In genomic region chr6:39901670-39902069, GRCh38 we compare ENCODE assay signal across 19 cellular contexts. TPM values are rescaled to one million over a fixed set of nuclear protein-coding genes. Genes with fewer than 3 reads are reported as not detected.
DNase-seq lines count a peak whose midpoint lies in the region; ATAC-seq and TF ChIP-seq lines count a peak whose summit lies in the region.
"Had no signal": no experiment of that assay in that cellular context is flagged by ENCODE, and none has a peak within 500 bp of the region (broad histone marks: within the 10 kb centered on the region; RNA-seq: fewer than 3 reads in every experiment).

No MANE protein-coding gene starts in this region.

- no peaks in the 10 kb centered on the region for H3K9me3 Mint-ChIP-seq in neural crest cell

- peaks cover 0 to 8% (median 3%) of the 10 kb centered on the region in 4 donors for H3K4me1 ChIP-seq in tibial artery
- no peaks in the 10 kb centered on the region for H3K4me1 ChIP-seq in Peyer's patch
- H3K4me1 ChIP-seq: BLaER1 treated with 17β-estradiol and CSF1 and Interleukin-3, amounts not matched to agents 10 nM and 100 nM had no signal

- no peaks in the 10 kb centered on the region for H3K27me3 Mint-ChIP-seq in neural crest cell (ENCODE audit: low read depth)

- H3K9me3 ChIP-seq in tibial artery: no peaks in the 10 kb centered on the region
- H3K9me3 ChIP-seq in Peyer's patch: no peaks in the 10 kb centered on the region
- H3K9me3 ChIP-seq: BLaER1 treated with 17β-estradiol and CSF1 and Interleukin-3, amounts not matched to agents 10 nM and 100 nM had no signal

- H3K4me3 ChIP-seq in tibial artery: no peak overlapping the region
- H3K4me3 ChIP-seq in Peyer's patch: no peak overlapping the region
- H3K4me3 ChIP-seq: BLaER1 treated with 17β-estradiol and CSF1 and Interleukin-3, amounts not matched to agents 10 nM and 100 nM; PC-9 had no signal

- TF ChIP-seq POLR2A in Peyer's patch (IDR thresholded peaks at IDR 0.05): no peak

- H3K36me3 ChIP-seq in tibial artery (peaks cover 62 to 87% (median 73%) of the 10 kb centered on the region in 3 donors), Peyer's patch (peaks cover 0 to 22% (median 0%) of the 10 kb centered on the region in 3 donors)
- H3K36me3 ChIP-seq: BLaER1 treated with 17β-estradiol and CSF1 and Interleukin-3, amounts not matched to agents 10 nM and 100 nM had no signal

- H3K4me3 Mint-ChIP-seq in neural crest cell: no peak overlapping the region

- intact Hi-C loops in Right ventricle myocardium inferior (cut with DNase I) (no loop called here), left ventricle myocardium superior (cut with micrococcal nuclease) (no loop called here), tibial artery (cut with DNase I; ENCODE audit: low total_unique reads) (loop anchor here (10.0 kb wide), 1 partner anchor 403 kb away; no protein-coding TSS in a partner anchor)

- peak; percentile 6 for ATAC-seq in Right ventricle myocardium inferior
- no peak for ATAC-seq in left ventricle myocardium superior
- ATAC-seq in esophagus mucosa: no peak

- DNase-seq in Right ventricle myocardium inferior (ENCODE audit: missing footprints) (no peak), left ventricle myocardium superior (no peak), left kidney (ENCODE audit: low read depth, low spot score) (peak; percentile 43), neural crest cell (ENCODE audit: low read depth, low spot score) (no peak), tibial artery (peak in 1 of 2 donors; percentile 61), Peyer's patch (no peak), germinal center (ENCODE audit: low spot score) (no peak)
- DNase-seq: 8988T; DMS 273 treated with DMSO at 0.1 percent for 48 hours; Karpas-422; MM.1S; NCI-H1105; NCI-H1694 treated with DMSO at 0.1 percent for 48 hours; NCI-H345; NCI-H526 treated with DMSO at 0.1 percent for 48 hours; NK-92 treated with Interleukin-12 subunit alpha and Interleukin-12 subunit beta, amount 100 ng/mL, for 24 hours; PC-9 had no signal

- peak overlapping the region; percentile 57 for H3K27ac Mint-ChIP-seq in neural crest cell (ENCODE audit: unreplicated experiment)

- TF ChIP-seq CTCF in neural crest cell (conservative IDR thresholded peaks at IDR 0.05) (no peak), tibial artery (IDR thresholded peaks at IDR 0.05) (no peak), Peyer's patch (IDR thresholded peaks at IDR 0.05) (no peak)

- peak overlapping the region; percentile 28 to 29 for H3K27ac ChIP-seq in tibial artery
- no peak overlapping the region for H3K27ac ChIP-seq in Peyer's patch
- H3K27ac ChIP-seq: BLaER1 treated with 17β-estradiol and CSF1 and Interleukin-3, amounts not matched to agents 10 nM and 100 nM; PC-9 had no signal

- peaks cover 18% of the 10 kb centered on the region for H3K36me3 Mint-ChIP-seq in neural crest cell (ENCODE audit: low read depth)

- H3K4me1 Mint-ChIP-seq in neural crest cell: peaks cover 16% of the 10 kb centered on the region

- H3K27me3 ChIP-seq in tibial artery (no peaks in the 10 kb centered on the region), Peyer's patch (no peaks in the 10 kb centered on the region)
- H3K27me3 ChIP-seq: BLaER1 treated with 17β-estradiol and CSF1 and Interleukin-3, amounts not matched to agents 10 nM and 100 nM had no signal

RNA-seq across cellular contexts. Expression of gene MOCS1, which starts 32.6 kb away (rescaled TPM):
- 27.2 TPM for total RNA-seq in Right ventricle myocardium inferior
- 24.7 TPM for total RNA-seq in left ventricle myocardium superior
- 15.9 and 18.4 TPM in 2 replicates for total RNA-seq in neural crest cell
- total RNA-seq in esophagus mucosa: 4.3 TPM
- 10 to 100 TPM; 32.2 to 62.0 (median 53.6) TPM for total RNA-seq in Peyer's patch
- total RNA-seq: PC-9 had no signal

Comparison
In these comparisons a context has a peak if more than half of its experiments do, and no peak if none do; other contexts are left out.
1. H3K27ac ChIP-seq: peak in tibial artery (2 of 2); none in Peyer's patch (0 of 4).